Comparison of ENCODE assay signal across 12 cellular contexts in genomic region chr12:44654641-44655625, GRCh38.
DNase-seq lines count a peak whose midpoint lies in the region; ATAC-seq, FAIRE-seq and TF ChIP-seq lines count a peak whose summit lies in the region.
"Had no signal": no experiment of that assay in that cellular context is flagged by ENCODE, and none has a peak within 500 bp of the region (broad histone marks: within the 10 kb centered on the region; RNA-seq: fewer than 3 reads in every experiment).

No MANE protein-coding gene starts in this region.

- H3K4me1 ChIP-seq in H1 (replicated peaks in 1 of 4; ENCODE audit: control insufficient read depth in 3 of 4, insufficient read depth in 4 of 4, low read length in 3 of 4) = peaks cover 3 to 12% (median 7%) of the 10 kb centered on the region in 4 experiments

- no peak for TF ChIP-seq CTCF in H1 (IDR thresholded peaks at IDR 0.05; ENCODE audit: control extremely low read depth in 1 of 3, insufficient read depth in 1 of 3, low read depth in 1 of 3, low read length in 3 of 3)

- H3K27ac ChIP-seq in H1 (ENCODE audit: low read depth, low read length) = no peak overlapping the region

- H3K9me3 Mint-ChIP-seq in natural killer cell treated with Interleukin-12 subunit alpha and Interleukin-12 subunit beta and Interleukin-15 and Interleukin-18, amount 100 ng/mL, for 72 hours = peaks cover 8% of the 10 kb centered on the region
- H3K9me3 Mint-ChIP-seq: activated CD4-positive, alpha-beta T cell treated with anti-CD3 and anti-CD28 coated beads, Interleukin-2, amount 10 ng/mL, durations not matched to agents 7 days and 5 days had no signal

- H3K4me2 ChIP-seq in H1 (ENCODE audit: insufficient read depth in 1 of 2, low read depth in 2 of 2, low read length in 2 of 2) = peak overlapping the region; percentile 42 to 46

- H2AK5ac ChIP-seq in H1 (ENCODE audit: low read depth, low read length) = peak overlapping the region; percentile 75

- H3K4me3 Mint-ChIP-seq in natural killer cell treated with Interleukin-12 subunit alpha and Interleukin-12 subunit beta and Interleukin-15 and Interleukin-18, amount 100 ng/mL, for 72 hours = no peak overlapping the region
- H3K4me3 Mint-ChIP-seq: activated CD4-positive, alpha-beta T cell treated with anti-CD3 and anti-CD28 coated beads, Interleukin-2, amount 10 ng/mL, durations not matched to agents 7 days and 5 days had no signal

- H2BK15ac ChIP-seq in H1 (ENCODE audit: low read length) = no peak overlapping the region

- no peaks in the 10 kb centered on the region for H3K9me3 ChIP-seq in H1 (ENCODE audit: insufficient read depth in 2 of 2, low read depth in 1 of 2, low read length in 1 of 2)

- H3K79me2 ChIP-seq in H1 (ENCODE audit: control insufficient read depth in 1 of 2, insufficient read depth in 2 of 2, low read length in 2 of 2) = no peaks in the 10 kb centered on the region

- H3K18ac ChIP-seq in H1 (ENCODE audit: extremely low read depth, low read length) = no peak overlapping the region; the same call in 1 of the 2 replicates

- peak; percentile 17 for DNase-seq in NCI-H1092 (lab: John Stamatoyannopoulos, UW)
- peak; percentile 10 for DNase-seq in NCI-H446 treated with DMSO at 0.1 percent for 48 hours (lab: John Stamatoyannopoulos, UW)
- DNase-seq in H1 (ENCODE audit: low read depth in 1 of 2, low spot score in 2 of 2) = peak in 1 of 2 experiments; percentile 43
- DNase-seq in putamen (ENCODE audit: low spot score) = peak; percentile 61
- no peak for DNase-seq in GM19240 (ENCODE audit: insufficient read length, low spot score)
- DNase-seq in DMS53 treated with DMSO at 0.1 percent for 48 hours (lab: John Stamatoyannopoulos, UW; ENCODE audit: unreplicated experiment) = no peak
- no peak for DNase-seq in natural killer cell treated with Interleukin-12 subunit alpha and Interleukin-12 subunit beta and Interleukin-15 and Interleukin-18, amount 100 ng/mL, for 72 hours (ENCODE audit: low spot score)
- DNase-seq: activated CD4-positive, alpha-beta T cell treated with anti-CD3 and anti-CD28 coated beads, Interleukin-2, amount 10 ng/mL, durations not matched to agents 7 days and 5 days; activated gamma-delta T cell treated with Interleukin-2 at 50 U/mL for 16 hours; left colon had no signal

- TF ChIP-seq EP300 in H1 (IDR thresholded peaks at IDR 0.05; ENCODE audit: borderline replicate concordance in 1 of 2, low read depth in 2 of 2, low read length in 2 of 2) = no peak

- no peak overlapping the region for H2AFZ ChIP-seq in H1 (ENCODE audit: low read length)

- H3K4me1 Mint-ChIP-seq in natural killer cell treated with Interleukin-12 subunit alpha and Interleukin-12 subunit beta and Interleukin-15 and Interleukin-18, amount 100 ng/mL, for 72 hours (ENCODE audit: low read depth in 2 of 2) = no peaks in the 10 kb centered on the region
- H3K4me1 Mint-ChIP-seq: activated CD4-positive, alpha-beta T cell treated with anti-CD3 and anti-CD28 coated beads, Interleukin-2, amount 10 ng/mL, durations not matched to agents 7 days and 5 days had no signal

- H4K5ac ChIP-seq in H1 (ENCODE audit: insufficient read length, low read depth, low read length) = no peak overlapping the region

- POLR2A ChIA-PET in H1 (lab: Charles Lee; ENCODE audit: partially characterized antibody) = interaction anchor here (0.6 kb wide), 1 partner anchor 27 kb away, joined by 3 read pairs; no protein-coding TSS in a partner anchor

- H3K56ac ChIP-seq in H1 (replicated peaks; ENCODE audit: insufficient read length, low read depth, low read length) = no peak overlapping the region

- H3K27ac Mint-ChIP-seq in natural killer cell treated with Interleukin-12 subunit alpha and Interleukin-12 subunit beta and Interleukin-15 and Interleukin-18, amount 100 ng/mL, for 72 hours = no peak overlapping the region
- H3K27ac Mint-ChIP-seq: activated CD4-positive, alpha-beta T cell treated with anti-CD3 and anti-CD28 coated beads, Interleukin-2, amount 10 ng/mL, durations not matched to agents 7 days and 5 days had no signal

- peak overlapping the region; percentile 18 for H2BK120ac ChIP-seq in H1 (replicated peaks; ENCODE audit: low read depth, low read length)

- TF ChIP-seq RAD21 in H1 (IDR thresholded peaks at IDR 0.05 in 1 of 2, conservative IDR thresholded peaks at IDR 0.05 in 1 of 2; ENCODE audit: low read depth in 2 of 2, low read length in 2 of 2) = no peak

- peak overlapping the region; percentile 81; the same call in 1 of the 2 replicates for H2BK12ac ChIP-seq in H1 (ENCODE audit: low read depth, low read length)

- no peaks in the 10 kb centered on the region for H3K79me1 ChIP-seq in H1 (ENCODE audit: low read depth, low read length)

- no peak overlapping the region for H3K4ac ChIP-seq in H1 (replicated peaks; ENCODE audit: insufficient read length, low read depth, low read length)

- no peak overlapping the region for H3K9ac ChIP-seq in H1 (replicated peaks in 1 of 4; ENCODE audit: extremely low read depth in 1 of 4, low read depth in 3 of 4, low read length in 3 of 4)

- no peak overlapping the region for H4K8ac ChIP-seq in H1 (ENCODE audit: extremely low read depth, insufficient read depth, low read length)

- H4K91ac ChIP-seq in H1 (replicated peaks; ENCODE audit: insufficient read length, low read length) = no peak overlapping the region

- H3K14ac ChIP-seq in H1 (ENCODE audit: insufficient read length) = no peak overlapping the region

- no peak overlapping the region for H2BK5ac ChIP-seq in H1 (ENCODE audit: low read depth, low read length)

- CTCF ChIA-PET in H1 (lab: Charles Lee; ENCODE audit: partially characterized antibody) = interaction anchor here (0.6 to 1.3 kb wide), 5 partner anchors 9 to 268 kb away, joined by 3 to 5 read pairs (median 3); no protein-coding TSS in a partner anchor

- no peaks in the 10 kb centered on the region for H3K23me2 ChIP-seq in H1 (ENCODE audit: low read depth, low read length)

- no peaks in the 10 kb centered on the region for H3K27me3 Mint-ChIP-seq in natural killer cell treated with Interleukin-12 subunit alpha and Interleukin-12 subunit beta and Interleukin-15 and Interleukin-18, amount 100 ng/mL, for 72 hours
- H3K27me3 Mint-ChIP-seq: activated CD4-positive, alpha-beta T cell treated with anti-CD3 and anti-CD28 coated beads, Interleukin-2, amount 10 ng/mL, durations not matched to agents 7 days and 5 days; IgD-negative memory B cell had no signal

- peak; percentile 42 for FAIRE-seq in H1 (lab: Jason Lieb, UNC)
- FAIRE-seq: colon had no signal

- no peaks in the 10 kb centered on the region for H3K27me3 ChIP-seq in H1 (replicated peaks in 1 of 4; ENCODE audit: control insufficient read depth in 3 of 4, extremely low read depth in 1 of 4, insufficient read depth in 3 of 4, low read length in 3 of 4)

- H3K4me3 ChIP-seq in H1 (ENCODE audit: extremely low read depth in 1 of 4, insufficient read depth in 2 of 4, low read depth in 3 of 4, low read length in 4 of 4) = no peak overlapping the region

- H3K36me3 ChIP-seq in H1 (ENCODE audit: control insufficient read depth in 2 of 4, insufficient read depth in 4 of 4, low read length in 3 of 4) = no peaks in the 10 kb centered on the region

- 51% methylated on average over 12 of the region's 12 CpGs; no CpG with 5 or more reads in 1 of the 2 experiments for WGBS in H1 (ENCODE audit: extremely low coverage in 1 of 2, insufficient coverage in 1 of 2, insufficient read length in 1 of 2, insufficient replicate concordance in 2 of 2, low coverage in 1 of 2, low lambda C conversion rate in 2 of 2, missing lambda C conversion rate in 1 of 2), 2 experiments

- no peaks in the 10 kb centered on the region for H3K36me3 Mint-ChIP-seq in natural killer cell treated with Interleukin-12 subunit alpha and Interleukin-12 subunit beta and Interleukin-15 and Interleukin-18, amount 100 ng/mL, for 72 hours

- no peak overlapping the region for H3K23ac ChIP-seq in H1 (ENCODE audit: insufficient read length)

- no peak for TF ChIP-seq POLR2A in H1 (IDR thresholded peaks at IDR 0.05; ENCODE audit: control extremely low read depth in 1 of 2, low read depth in 2 of 2, low read length in 2 of 2)

- no peak overlapping the region for H2BK20ac ChIP-seq in H1 (ENCODE audit: low read length)

- no peak for ATAC-seq in natural killer cell treated with Interleukin-12 subunit alpha and Interleukin-12 subunit beta and Interleukin-15 and Interleukin-18, amount 100 ng/mL, for 72 hours
- ATAC-seq: left colon had no signal

- H4K20me1 ChIP-seq in H1 (replicated peaks in 1 of 2; ENCODE audit: control insufficient read depth in 1 of 2, insufficient read depth in 2 of 2, low read length in 2 of 2) = peaks cover 0 to 3% of the 10 kb centered on the region in 2 experiments

TF ChIP-seq in H1, 55 proteins besides CTCF, POLR2A, EP300 and RAD21:
- TF ChIP-seq ZNF274 (IDR thresholded peaks at IDR 0.05; ENCODE audit: borderline replicate concordance, extremely low read depth, low read length) (no peak), BCL11A (IDR thresholded peaks at IDR 0.05; ENCODE audit: low read depth in 2 of 2, low read length in 2 of 2) (no peak), EGR1 (IDR thresholded peaks at IDR 0.05; ENCODE audit: borderline replicate concordance, low read depth, low read length) (no peak), TCF12 (IDR thresholded peaks at IDR 0.05; ENCODE audit: low read depth, low read length) (no peak), SP2 (IDR thresholded peaks at IDR 0.05; ENCODE audit: low read length) (no peak), SUZ12 (IDR thresholded peaks at IDR 0.05; ENCODE audit: low read length) (no peak), ASH2L (IDR thresholded peaks at IDR 0.05; ENCODE audit: low read length) (no peak)

Comparison
In these comparisons a context has a peak if more than half of its experiments do, and no peak if none do; other contexts are left out.
1. DNase-seq: peak in NCI-H1092 (single experiment), NCI-H446 treated with DMSO at 0.1 percent for 48 hours (single experiment) and putamen (single experiment); none in GM19240 (single experiment), DMS53 treated with DMSO at 0.1 percent for 48 hours (single experiment) and natural killer cell treated with Interleukin-12 subunit alpha and Interleukin-12 subunit beta and Interleukin-15 and Interleukin-18, amount 100 ng/mL, for 72 hours (single experiment).